In genomic region chr2:7133521-7133920, GRCh38 we compare ENCODE assay signal across 15 cellular contexts.
DNase-seq lines count a peak whose midpoint lies in the region; ATAC-seq and TF ChIP-seq lines count a peak whose summit lies in the region.
"Had no signal": no experiment of that assay in that cellular context is flagged by ENCODE, and none has a peak within 500 bp of the region (broad histone marks: within the 10 kb centered on the region; RNA-seq: fewer than 3 reads in every experiment).

No MANE protein-coding gene starts in this region.

- intact Hi-C loops in heart right ventricle (cut with DNase I): no loop called here

- no peaks in the 10 kb centered on the region for H3K9me2 ChIP-seq in Loucy (replicated peaks; ENCODE audit: low read depth, low read length)

- H3K9me3 ChIP-seq in Loucy (ENCODE audit: insufficient read depth, low read depth, low read length) (no peaks in the 10 kb centered on the region), smooth muscle cell (replicated peaks; ENCODE audit: low read depth) (no peaks in the 10 kb centered on the region), heart right ventricle (no peaks in the 10 kb centered on the region)
- H3K9me3 ChIP-seq: HAP-1, SJSA1, tibial nerve had no signal

- H2AFZ ChIP-seq in Loucy (ENCODE audit: low read length): no peak overlapping the region
- no peak overlapping the region for H2AFZ ChIP-seq in smooth muscle cell (ENCODE audit: low read depth)

- 90% methylated on average over 4 of the region's 4 CpGs for WGBS in smooth muscle cell (ENCODE audit: low lambda C conversion rate)
- 91% methylated on average over 4 of the region's 4 CpGs for WGBS in heart right ventricle, 2 donors

- TF ChIP-seq CTCF in Loucy (conservative IDR thresholded peaks at IDR 0.05; ENCODE audit: low read length) (peak; percentile 56), brain microvascular endothelial cell (IDR thresholded peaks at IDR 0.05; ENCODE audit: low read depth, low read length, missing control alignments) (peak; percentile 70), smooth muscle cell (IDR thresholded peaks at IDR 0.05; ENCODE audit: borderline replicate concordance, insufficient read depth, poor library complexity, severe bottlenecking) (peak; percentile 11), heart right ventricle (IDR thresholded peaks at IDR 0.05) (no peak)

- H3K4me1 ChIP-seq in Loucy (ENCODE audit: insufficient read depth, low read length, poor library complexity, severe bottlenecking): no peaks in the 10 kb centered on the region
- no peaks in the 10 kb centered on the region for H3K4me1 ChIP-seq in smooth muscle cell (ENCODE audit: low read depth)
- H3K4me1 ChIP-seq in heart right ventricle: no peaks in the 10 kb centered on the region
- H3K4me1 ChIP-seq: HAP-1, SJSA1, tibial nerve had no signal

- peaks cover under 1% of the 10 kb centered on the region for H3K9me3 Mint-ChIP-seq in activated naive CD4-positive, alpha-beta T cell treated with anti-CD3 and anti-CD28 coated beads, Interleukin-2, amount 10 ng/mL, durations not matched to agents 7 days and 5 days
- H3K9me3 Mint-ChIP-seq: activated T-helper 1 cell treated with anti-CD3 and anti-CD28 coated beads, Interleukin-12 subunit alpha, Interleukin-12 subunit beta, Interleukin-2, Interleukin-4 antibody, amounts not matched to agents 30 ng/mL and 10 ng/mL and 1 ng/mL, durations not matched to agents 14 hours and 24 hours and 36 hours had no signal

- H3K27me3 ChIP-seq in Loucy (ENCODE audit: insufficient read depth, low read length, poor library complexity, severe bottlenecking) (no peaks in the 10 kb centered on the region), brain microvascular endothelial cell (replicated peaks) (no peaks in the 10 kb centered on the region), smooth muscle cell (ENCODE audit: low read depth) (no peaks in the 10 kb centered on the region), heart right ventricle (no peaks in the 10 kb centered on the region)
- H3K27me3 ChIP-seq: SJSA1, tibial nerve had no signal

- H4K20me1 ChIP-seq in Loucy (ENCODE audit: insufficient read depth, low read length, poor library complexity, severe bottlenecking) (no peaks in the 10 kb centered on the region), smooth muscle cell (ENCODE audit: low read depth) (no peaks in the 10 kb centered on the region)

- H3K4me3 ChIP-seq in Loucy (ENCODE audit: low read length, poor library complexity, severe bottlenecking) (no peak overlapping the region), brain microvascular endothelial cell (ENCODE audit: low read depth, low read length) (no peak overlapping the region), smooth muscle cell (no peak overlapping the region), heart right ventricle (no peak overlapping the region)
- H3K4me3 ChIP-seq: HAP-1, SJSA1, tibial nerve had no signal

- no peak overlapping the region for H3K4me3 Mint-ChIP-seq in activated naive CD4-positive, alpha-beta T cell treated with anti-CD3 and anti-CD28 coated beads, Interleukin-2, amount 10 ng/mL, durations not matched to agents 7 days and 5 days
- H3K4me3 Mint-ChIP-seq: activated T-helper 1 cell treated with anti-CD3 and anti-CD28 coated beads, Interleukin-12 subunit alpha, Interleukin-12 subunit beta, Interleukin-2, Interleukin-4 antibody, amounts not matched to agents 30 ng/mL and 10 ng/mL and 1 ng/mL, durations not matched to agents 14 hours and 24 hours and 36 hours; naive B cell had no signal

- H3K4me2 ChIP-seq in Loucy (ENCODE audit: low read depth, low read length, poor library complexity, severe bottlenecking) (no peak overlapping the region), smooth muscle cell (no peak overlapping the region)

- in situ Hi-C loops in brain microvascular endothelial cell (cut with HindIII; ENCODE audit: low pct_ligation_motif_present, low sequenced_read_pairs): no loop called here

- no peak overlapping the region for H3K27ac Mint-ChIP-seq in activated naive CD4-positive, alpha-beta T cell treated with anti-CD3 and anti-CD28 coated beads, Interleukin-2, amount 10 ng/mL, durations not matched to agents 7 days and 5 days
- H3K27ac Mint-ChIP-seq: activated T-helper 1 cell treated with anti-CD3 and anti-CD28 coated beads, Interleukin-12 subunit alpha, Interleukin-12 subunit beta, Interleukin-2, Interleukin-4 antibody, amounts not matched to agents 30 ng/mL and 10 ng/mL and 1 ng/mL, durations not matched to agents 14 hours and 24 hours and 36 hours had no signal

- H3K79me2 ChIP-seq in Loucy (ENCODE audit: insufficient read depth, low read length) (no peaks in the 10 kb centered on the region), smooth muscle cell (ENCODE audit: low read depth) (no peaks in the 10 kb centered on the region)

- H3K9ac ChIP-seq in Loucy (ENCODE audit: low read depth, low read length, poor library complexity, severe bottlenecking): no peak overlapping the region
- no peak overlapping the region for H3K9ac ChIP-seq in smooth muscle cell (ENCODE audit: low read depth)

- peak; percentile 4 for DNase-seq in SKM-1 treated with dmso at 0.1 percent for 144 hours (lab: John Stamatoyannopoulos, UW; ENCODE audit: unreplicated experiment)
- no peak for DNase-seq in SKM-1 (lab: John Stamatoyannopoulos, UW; ENCODE audit: unreplicated experiment)
- peak; percentile 45 for DNase-seq in brain microvascular endothelial cell
- DNase-seq in smooth muscle cell (lab: John Stamatoyannopoulos, UW; ENCODE audit: unreplicated experiment): no peak
- DNase-seq in NCI-H2107 treated with DMSO at 0.1 percent for 48 hours (lab: John Stamatoyannopoulos, UW; ENCODE audit: unreplicated experiment): no peak
- DNase-seq in activated naive CD4-positive, alpha-beta T cell treated with anti-CD3 and anti-CD28 coated beads, Interleukin-2, amount 10 ng/mL, durations not matched to agents 7 days and 5 days: no peak
- DNase-seq in heart right ventricle: no peak
- DNase-seq: KG1, naive B cell, NCI-H510A treated with DMSO at 0.1 percent for 48 hours had no signal

- peaks cover under 1% of the 10 kb centered on the region for H3K4me1 Mint-ChIP-seq in activated naive CD4-positive, alpha-beta T cell treated with anti-CD3 and anti-CD28 coated beads, Interleukin-2, amount 10 ng/mL, durations not matched to agents 7 days and 5 days

- H3F3A ChIP-seq in Loucy (ENCODE audit: low read depth) (no peaks in the 10 kb centered on the region), smooth muscle cell (ENCODE audit: low read depth) (no peaks in the 10 kb centered on the region)

- H3K27ac ChIP-seq in brain microvascular endothelial cell: no peak overlapping the region
- H3K27ac ChIP-seq in smooth muscle cell (ENCODE audit: low read depth): no peak overlapping the region
- H3K27ac ChIP-seq in heart right ventricle: no peak overlapping the region
- H3K27ac ChIP-seq: SJSA1, tibial nerve had no signal

- no peaks in the 10 kb centered on the region for H3K36me3 ChIP-seq in Loucy (ENCODE audit: insufficient read depth, low read length)
- no peaks in the 10 kb centered on the region for H3K36me3 ChIP-seq in brain microvascular endothelial cell (replicated peaks)
- no peaks in the 10 kb centered on the region for H3K36me3 ChIP-seq in smooth muscle cell (ENCODE audit: low read depth)
- H3K36me3 ChIP-seq in heart right ventricle: no peaks in the 10 kb centered on the region
- H3K36me3 ChIP-seq: HAP-1, SJSA1, tibial nerve had no signal

- no peaks in the 10 kb centered on the region for H3K27me3 Mint-ChIP-seq in activated naive CD4-positive, alpha-beta T cell treated with anti-CD3 and anti-CD28 coated beads, Interleukin-2, amount 10 ng/mL, durations not matched to agents 7 days and 5 days

- CTCF ChIA-PET in activated naive CD4-positive, alpha-beta T cell treated with anti-CD3 and anti-CD28 coated beads, Interleukin-2, amount 10 ng/mL, durations not matched to agents 7 days and 5 days (lab: Charles Lee): interaction anchor here (0.7 kb wide), 1 partner anchor 61 kb away, joined by 4 read pairs; no protein-coding TSS in a partner anchor

- peaks cover under 1% of the 10 kb centered on the region for H3K36me3 Mint-ChIP-seq in activated naive CD4-positive, alpha-beta T cell treated with anti-CD3 and anti-CD28 coated beads, Interleukin-2, amount 10 ng/mL, durations not matched to agents 7 days and 5 days
- H3K36me3 Mint-ChIP-seq: naive B cell had no signal

- ATAC-seq in heart right ventricle: no peak

Comparison
In these comparisons a context has a peak if more than half of its experiments do, and no peak if none do; other contexts are left out.
1. DNase-seq: peak in SKM-1 treated with dmso at 0.1 percent for 144 hours (single experiment) and brain microvascular endothelial cell (single experiment); none in SKM-1 (single experiment), smooth muscle cell (single experiment), NCI-H2107 treated with DMSO at 0.1 percent for 48 hours (single experiment), activated naive CD4-positive, alpha-beta T cell treated with anti-CD3 and anti-CD28 coated beads, Interleukin-2, amount 10 ng/mL, durations not matched to agents 7 days and 5 days (single experiment) and heart right ventricle (0 of 2).
2. CTCF ChIP-seq: peak in Loucy (single experiment), brain microvascular endothelial cell (single experiment) and smooth muscle cell (single experiment); none in heart right ventricle (0 of 9).